ENCODE assay signal across 1 cellular context in the genomic region with DNA sequence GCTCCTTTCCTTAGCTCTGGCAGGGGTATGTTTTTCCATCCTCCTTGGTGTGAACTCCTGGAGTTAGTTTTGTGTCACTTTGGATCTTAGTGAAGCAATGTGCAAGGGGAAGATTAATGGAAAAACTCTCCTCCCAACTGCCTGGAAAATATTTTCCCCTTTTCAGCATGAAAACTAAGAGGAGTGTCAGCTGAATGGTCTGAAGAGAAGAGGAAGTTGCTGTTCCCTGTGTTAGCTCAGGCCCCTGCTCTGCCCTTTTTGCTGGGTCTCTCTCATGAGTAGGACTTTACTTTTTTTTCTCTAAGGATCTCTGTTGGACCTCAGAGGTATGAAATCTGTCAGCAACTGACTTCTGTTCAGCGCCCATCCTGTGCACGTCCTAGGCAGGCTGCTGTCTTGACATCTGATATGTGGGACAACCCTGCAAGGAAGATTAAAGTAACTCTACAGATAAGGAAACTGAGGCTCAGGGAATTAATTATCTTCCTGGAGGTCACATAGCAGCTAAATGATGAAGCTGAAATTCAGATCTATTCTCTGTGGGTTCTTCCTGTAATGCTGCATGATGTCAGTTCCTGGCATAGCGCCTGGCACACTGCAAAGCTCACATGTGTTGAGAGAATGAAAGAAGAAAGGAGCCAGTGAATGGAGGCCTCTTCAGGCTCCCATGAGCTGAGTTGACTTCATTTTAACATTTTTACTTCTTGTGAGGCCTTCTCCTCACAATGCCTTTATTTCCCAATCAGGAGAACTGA.
TF ChIP-seq lines count a peak whose summit lies in the region.

No MANE protein-coding gene starts in this region.

TF ChIP-seq in WTC11, 78 proteins besides CTCF, POLR2A, EP300 and RAD21 (continued from another document):
- TF ChIP-seq ATF1 (CRISPR knock-in tag; IDR thresholded peaks at IDR 0.05) (no peak), ELF4 (CRISPR knock-in tag; IDR thresholded peaks at IDR 0.05; ENCODE audit: low read depth) (no peak), ZNF416 (CRISPR knock-in tag; IDR thresholded peaks at IDR 0.05) (no peak), PRRX2 (CRISPR knock-in tag; IDR thresholded peaks at IDR 0.05) (no peak), ZNF138 (CRISPR knock-in tag; conservative IDR thresholded peaks at IDR 0.05) (no peak), TCF7 (CRISPR knock-in tag; IDR thresholded peaks at IDR 0.05; ENCODE audit: low read depth) (no peak)
- TF ChIP-seq, protein P1, sequence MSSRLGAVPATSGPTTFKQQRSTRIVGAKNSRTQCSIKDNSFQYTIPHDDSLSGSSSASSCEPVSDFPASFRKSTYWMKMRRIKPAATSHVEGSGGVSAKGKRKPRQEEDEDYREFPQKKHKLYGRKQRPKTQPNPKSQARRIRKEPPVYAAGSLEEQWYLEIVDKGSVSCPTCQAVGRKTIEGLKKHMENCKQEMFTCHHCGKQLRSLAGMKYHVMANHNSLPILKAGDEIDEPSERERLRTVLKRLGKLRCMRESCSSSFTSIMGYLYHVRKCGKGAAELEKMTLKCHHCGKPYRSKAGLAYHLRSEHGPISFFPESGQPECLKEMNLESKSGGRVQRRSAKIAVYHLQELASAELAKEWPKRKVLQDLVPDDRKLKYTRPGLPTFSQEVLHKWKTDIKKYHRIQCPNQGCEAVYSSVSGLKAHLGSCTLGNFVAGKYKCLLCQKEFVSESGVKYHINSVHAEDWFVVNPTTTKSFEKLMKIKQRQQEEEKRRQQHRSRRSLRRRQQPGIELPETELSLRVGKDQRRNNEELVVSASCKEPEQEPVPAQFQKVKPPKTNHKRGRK (CRISPR knock-in tag; IDR thresholded peaks at IDR 0.05; ENCODE audit: borderline replicate concordance): no peak
- TF ChIP-seq, protein P2, sequence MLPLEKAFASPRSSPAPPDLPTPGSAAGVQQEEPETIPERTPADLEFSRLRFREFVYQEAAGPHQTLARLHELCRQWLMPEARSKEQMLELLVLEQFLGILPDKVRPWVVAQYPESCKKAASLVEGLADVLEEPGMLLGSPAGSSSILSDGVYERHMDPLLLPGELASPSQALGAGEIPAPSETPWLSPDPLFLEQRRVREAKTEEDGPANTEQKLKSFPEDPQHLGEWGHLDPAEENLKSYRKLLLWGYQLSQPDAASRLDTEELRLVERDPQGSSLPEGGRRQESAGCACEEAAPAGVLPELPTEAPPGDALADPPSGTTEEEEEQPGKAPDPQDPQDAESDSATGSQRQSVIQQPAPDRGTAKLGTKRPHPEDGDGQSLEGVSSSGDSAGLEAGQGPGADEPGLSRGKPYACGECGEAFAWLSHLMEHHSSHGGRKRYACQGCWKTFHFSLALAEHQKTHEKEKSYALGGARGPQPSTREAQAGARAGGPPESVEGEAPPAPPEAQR (CRISPR knock-in tag; IDR thresholded peaks at IDR 0.05): no peak
- TF ChIP-seq, protein P3, sequence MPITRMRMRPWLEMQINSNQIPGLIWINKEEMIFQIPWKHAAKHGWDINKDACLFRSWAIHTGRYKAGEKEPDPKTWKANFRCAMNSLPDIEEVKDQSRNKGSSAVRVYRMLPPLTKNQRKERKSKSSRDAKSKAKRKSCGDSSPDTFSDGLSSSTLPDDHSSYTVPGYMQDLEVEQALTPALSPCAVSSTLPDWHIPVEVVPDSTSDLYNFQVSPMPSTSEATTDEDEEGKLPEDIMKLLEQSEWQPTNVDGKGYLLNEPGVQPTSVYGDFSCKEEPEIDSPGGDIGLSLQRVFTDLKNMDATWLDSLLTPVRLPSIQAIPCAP (CRISPR knock-in tag; IDR thresholded peaks at IDR 0.05): no peak
- TF ChIP-seq, protein P4, sequence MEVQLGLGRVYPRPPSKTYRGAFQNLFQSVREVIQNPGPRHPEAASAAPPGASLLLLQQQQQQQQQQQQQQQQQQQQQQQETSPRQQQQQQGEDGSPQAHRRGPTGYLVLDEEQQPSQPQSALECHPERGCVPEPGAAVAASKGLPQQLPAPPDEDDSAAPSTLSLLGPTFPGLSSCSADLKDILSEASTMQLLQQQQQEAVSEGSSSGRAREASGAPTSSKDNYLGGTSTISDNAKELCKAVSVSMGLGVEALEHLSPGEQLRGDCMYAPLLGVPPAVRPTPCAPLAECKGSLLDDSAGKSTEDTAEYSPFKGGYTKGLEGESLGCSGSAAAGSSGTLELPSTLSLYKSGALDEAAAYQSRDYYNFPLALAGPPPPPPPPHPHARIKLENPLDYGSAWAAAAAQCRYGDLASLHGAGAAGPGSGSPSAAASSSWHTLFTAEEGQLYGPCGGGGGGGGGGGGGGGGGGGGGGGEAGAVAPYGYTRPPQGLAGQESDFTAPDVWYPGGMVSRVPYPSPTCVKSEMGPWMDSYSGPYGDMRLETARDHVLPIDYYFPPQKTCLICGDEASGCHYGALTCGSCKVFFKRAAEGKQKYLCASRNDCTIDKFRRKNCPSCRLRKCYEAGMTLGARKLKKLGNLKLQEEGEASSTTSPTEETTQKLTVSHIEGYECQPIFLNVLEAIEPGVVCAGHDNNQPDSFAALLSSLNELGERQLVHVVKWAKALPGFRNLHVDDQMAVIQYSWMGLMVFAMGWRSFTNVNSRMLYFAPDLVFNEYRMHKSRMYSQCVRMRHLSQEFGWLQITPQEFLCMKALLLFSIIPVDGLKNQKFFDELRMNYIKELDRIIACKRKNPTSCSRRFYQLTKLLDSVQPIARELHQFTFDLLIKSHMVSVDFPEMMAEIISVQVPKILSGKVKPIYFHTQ (CRISPR knock-in tag; IDR thresholded peaks at IDR 0.05): no peak
